ENCODE assay signal across 1 cellular context in genomic region chr5:127011961-127012644, GRCh38.
TF ChIP-seq lines count a peak whose summit lies in the region.

No MANE protein-coding gene starts in this region.

TF ChIP-seq in GM12878, 131 proteins besides CTCF, POLR2A, EP300 and RAD21 (continued from another document and continues in another):
- TF ChIP-seq ZNF687 (IDR thresholded peaks at IDR 0.05), result peak; percentile 91
- TF ChIP-seq MTA2 (IDR thresholded peaks at IDR 0.05; ENCODE audit: low read depth), result peak; percentile 99
- no peak for TF ChIP-seq ATF3 (IDR thresholded peaks at IDR 0.05; ENCODE audit: borderline replicate concordance, extremely low read depth, low read depth, low read length)
- peak; percentile 80 for TF ChIP-seq ATF2 (IDR thresholded peaks at IDR 0.05; ENCODE audit: low read length)
- TF ChIP-seq ZNF384 (IDR thresholded peaks at IDR 0.05; ENCODE audit: borderline replicate concordance, low read depth, low read length), result 0 out of 2 replicates have a peak, but pooled peaks have one; percentile 26
- TF ChIP-seq JUNB (IDR thresholded peaks at IDR 0.05), result peak; percentile 81
- peak; percentile 84 to 86; a peak in 3 of 4 replicates for TF ChIP-seq IKZF2 (IDR thresholded peaks at IDR 0.05)
- TF ChIP-seq, protein P1, sequence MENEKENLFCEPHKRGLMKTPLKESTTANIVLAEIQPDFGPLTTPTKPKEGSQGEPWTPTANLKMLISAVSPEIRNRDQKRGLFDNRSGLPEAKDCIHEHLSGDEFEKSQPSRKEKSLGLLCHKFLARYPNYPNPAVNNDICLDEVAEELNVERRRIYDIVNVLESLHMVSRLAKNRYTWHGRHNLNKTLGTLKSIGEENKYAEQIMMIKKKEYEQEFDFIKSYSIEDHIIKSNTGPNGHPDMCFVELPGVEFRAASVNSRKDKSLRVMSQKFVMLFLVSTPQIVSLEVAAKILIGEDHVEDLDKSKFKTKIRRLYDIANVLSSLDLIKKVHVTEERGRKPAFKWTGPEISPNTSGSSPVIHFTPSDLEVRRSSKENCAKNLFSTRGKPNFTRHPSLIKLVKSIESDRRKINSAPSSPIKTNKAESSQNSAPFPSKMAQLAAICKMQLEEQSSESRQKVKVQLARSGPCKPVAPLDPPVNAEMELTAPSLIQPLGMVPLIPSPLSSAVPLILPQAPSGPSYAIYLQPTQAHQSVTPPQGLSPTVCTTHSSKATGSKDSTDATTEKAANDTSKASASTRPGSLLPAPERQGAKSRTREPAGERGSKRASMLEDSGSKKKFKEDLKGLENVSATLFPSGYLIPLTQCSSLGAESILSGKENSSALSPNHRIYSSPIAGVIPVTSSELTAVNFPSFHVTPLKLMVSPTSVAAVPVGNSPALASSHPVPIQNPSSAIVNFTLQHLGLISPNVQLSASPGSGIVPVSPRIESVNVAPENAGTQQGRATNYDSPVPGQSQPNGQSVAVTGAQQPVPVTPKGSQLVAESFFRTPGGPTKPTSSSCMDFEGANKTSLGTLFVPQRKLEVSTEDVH (IDR thresholded peaks at IDR 0.05; ENCODE audit: low read depth, partially characterized antibody), result peak; percentile 84
- TF ChIP-seq RUNX3 (IDR thresholded peaks at IDR 0.05; ENCODE audit: low read length), result peak; percentile 57; the same call in 1 of the 2 replicates
- TF ChIP-seq MXI1 (IDR thresholded peaks at IDR 0.05; ENCODE audit: low read depth, low read length), result peak; percentile 60
- TF ChIP-seq CBFB (IDR thresholded peaks at IDR 0.05; ENCODE audit: low read depth), result no peak
- no peak for TF ChIP-seq SREBF2 (IDR thresholded peaks at IDR 0.05; ENCODE audit: low read length)
- TF ChIP-seq BACH1 (IDR thresholded peaks at IDR 0.05; ENCODE audit: borderline replicate concordance), result peak; percentile 50; the same call in 1 of the 2 replicates
- no peak for TF ChIP-seq HCFC1 (IDR thresholded peaks at IDR 0.05; ENCODE audit: low read length)
- TF ChIP-seq PRDM15 (CRISPR knock-in tag; IDR thresholded peaks at IDR 0.05), result 0 out of 2 replicates have a peak, but pooled peaks have one; percentile 5
- TF ChIP-seq LARP7 (IDR thresholded peaks at IDR 0.05), result no peak
- peak; percentile 84; the same call in 1 of the 2 replicates for TF ChIP-seq STAT3 (IDR thresholded peaks at IDR 0.05; ENCODE audit: low read depth, low read length)
- TF ChIP-seq ATF7 (IDR thresholded peaks at IDR 0.05; ENCODE audit: low read depth), result peak; percentile 93
- peak; percentile 68; the same call in 1 of the 2 replicates for TF ChIP-seq FOXM1 (IDR thresholded peaks at IDR 0.05; ENCODE audit: low read depth, low read length)
- peak; percentile 59 for TF ChIP-seq SMAD1 (IDR thresholded peaks at IDR 0.05; ENCODE audit: low read depth, partially characterized antibody)
- TF ChIP-seq, protein P2, sequence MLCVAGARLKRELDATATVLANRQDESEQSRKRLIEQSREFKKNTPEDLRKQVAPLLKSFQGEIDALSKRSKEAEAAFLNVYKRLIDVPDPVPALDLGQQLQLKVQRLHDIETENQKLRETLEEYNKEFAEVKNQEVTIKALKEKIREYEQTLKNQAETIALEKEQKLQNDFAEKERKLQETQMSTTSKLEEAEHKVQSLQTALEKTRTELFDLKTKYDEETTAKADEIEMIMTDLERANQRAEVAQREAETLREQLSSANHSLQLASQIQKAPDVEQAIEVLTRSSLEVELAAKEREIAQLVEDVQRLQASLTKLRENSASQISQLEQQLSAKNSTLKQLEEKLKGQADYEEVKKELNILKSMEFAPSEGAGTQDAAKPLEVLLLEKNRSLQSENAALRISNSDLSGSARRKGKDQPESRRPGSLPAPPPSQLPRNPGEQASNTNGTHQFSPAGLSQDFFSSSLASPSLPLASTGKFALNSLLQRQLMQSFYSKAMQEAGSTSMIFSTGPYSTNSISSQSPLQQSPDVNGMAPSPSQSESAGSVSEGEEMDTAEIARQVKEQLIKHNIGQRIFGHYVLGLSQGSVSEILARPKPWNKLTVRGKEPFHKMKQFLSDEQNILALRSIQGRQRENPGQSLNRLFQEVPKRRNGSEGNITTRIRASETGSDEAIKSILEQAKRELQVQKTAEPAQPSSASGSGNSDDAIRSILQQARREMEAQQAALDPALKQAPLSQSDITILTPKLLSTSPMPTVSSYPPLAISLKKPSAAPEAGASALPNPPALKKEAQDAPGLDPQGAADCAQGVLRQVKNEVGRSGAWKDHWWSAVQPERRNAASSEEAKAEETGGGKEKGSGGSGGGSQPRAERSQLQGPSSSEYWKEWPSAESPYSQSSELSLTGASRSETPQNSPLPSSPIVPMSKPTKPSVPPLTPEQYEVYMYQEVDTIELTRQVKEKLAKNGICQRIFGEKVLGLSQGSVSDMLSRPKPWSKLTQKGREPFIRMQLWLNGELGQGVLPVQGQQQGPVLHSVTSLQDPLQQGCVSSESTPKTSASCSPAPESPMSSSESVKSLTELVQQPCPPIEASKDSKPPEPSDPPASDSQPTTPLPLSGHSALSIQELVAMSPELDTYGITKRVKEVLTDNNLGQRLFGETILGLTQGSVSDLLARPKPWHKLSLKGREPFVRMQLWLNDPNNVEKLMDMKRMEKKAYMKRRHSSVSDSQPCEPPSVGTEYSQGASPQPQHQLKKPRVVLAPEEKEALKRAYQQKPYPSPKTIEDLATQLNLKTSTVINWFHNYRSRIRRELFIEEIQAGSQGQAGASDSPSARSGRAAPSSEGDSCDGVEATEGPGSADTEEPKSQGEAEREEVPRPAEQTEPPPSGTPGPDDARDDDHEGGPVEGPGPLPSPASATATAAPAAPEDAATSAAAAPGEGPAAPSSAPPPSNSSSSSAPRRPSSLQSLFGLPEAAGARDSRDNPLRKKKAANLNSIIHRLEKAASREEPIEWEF (IDR thresholded peaks at IDR 0.05; ENCODE audit: insufficient replicate concordance, low read depth, low read length), result peak; percentile 82
- peak; percentile 9; the same call in 1 of the 2 replicates for TF ChIP-seq MEF2A (IDR thresholded peaks at IDR 0.05; ENCODE audit: insufficient read depth, low read depth, low read length)
- peak; percentile 5; the same call in 1 of the 2 replicates for TF ChIP-seq ZNF592 (IDR thresholded peaks at IDR 0.05)
- TF ChIP-seq SMARCA5 (IDR thresholded peaks at IDR 0.05), result no peak
- peak; percentile 80 for TF ChIP-seq NR2F1 (conservative IDR thresholded peaks at IDR 0.05)
- TF ChIP-seq BHLHE40 (IDR thresholded peaks at IDR 0.05; ENCODE audit: borderline replicate concordance in 1 of 2, low read depth in 2 of 2, low read length in 1 of 2), result peak; percentile 11 to 35; a peak in 2 of 4 replicates
- TF ChIP-seq ZBED1 (IDR thresholded peaks at IDR 0.05; ENCODE audit: borderline replicate concordance), result 0 out of 2 replicates have a peak, but pooled peaks have one; percentile 9
- peak; percentile 60; the same call in 1 of the 2 replicates for TF ChIP-seq SPI1 (IDR thresholded peaks at IDR 0.05; ENCODE audit: borderline replicate concordance, insufficient read depth, low read depth, low read length)
- TF ChIP-seq MAX (IDR thresholded peaks at IDR 0.05; ENCODE audit: low read depth, low read length), result peak; percentile 74; the same call in 1 of the 2 replicates
- TF ChIP-seq NFIC (IDR thresholded peaks at IDR 0.05; ENCODE audit: low read depth, low read length), result peak; percentile 95
- no peak for TF ChIP-seq SUPT20H (IDR thresholded peaks at IDR 0.05; ENCODE audit: borderline replicate concordance, control insufficient read depth, low read depth, low read length)
- TF ChIP-seq MEF2B (IDR thresholded peaks at IDR 0.05; ENCODE audit: partially characterized antibody, poor library complexity, severe bottlenecking), result peak; percentile 79
- peak; percentile 63; the same call in 1 of the 2 replicates for TF ChIP-seq MTA3 (IDR thresholded peaks at IDR 0.05; ENCODE audit: borderline replicate concordance, low read length)
- TF ChIP-seq BMI1 (IDR thresholded peaks at IDR 0.05; ENCODE audit: borderline replicate concordance), result peak; percentile 52; the same call in 1 of the 2 replicates
